ENCODE assay signal across 8 cellular contexts in the genomic region with DNA sequence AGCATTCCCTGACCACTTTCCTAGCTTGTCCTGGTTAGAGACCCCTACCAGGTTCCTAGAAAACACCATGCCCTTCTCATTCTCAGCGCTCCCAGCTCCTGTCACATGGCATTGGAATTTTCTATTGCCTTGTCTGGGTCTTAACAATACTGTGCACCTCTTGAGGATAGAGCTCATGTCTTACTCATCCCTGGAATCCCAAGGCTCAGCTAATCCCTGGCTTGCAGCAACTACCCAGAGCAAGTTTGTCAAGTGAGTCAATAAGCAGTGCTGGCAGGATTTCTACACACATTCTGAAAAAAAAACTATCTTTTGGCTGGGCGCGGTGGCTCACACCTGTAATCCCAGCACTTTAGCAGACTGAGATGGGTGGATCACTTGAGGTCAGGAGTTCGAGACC. TPM values are rescaled to one million over a fixed set of nuclear protein-coding genes. Genes with fewer than 3 reads are reported as not detected.
DNase-seq lines count a peak whose midpoint lies in the region; TF ChIP-seq lines count a peak whose summit lies in the region.
"Had no signal": no experiment of that assay in that cellular context is flagged by ENCODE, and none has a peak within 500 bp of the region (broad histone marks: within the 10 kb centered on the region; RNA-seq: fewer than 3 reads in every experiment).

No MANE protein-coding gene starts in this region.

- no peaks in the 10 kb centered on the region for H3K9me2 ChIP-seq in PC-9 (ENCODE audit: insufficient read depth)

- CTCF ChIA-PET in PC-9 (lab: Charles Lee): no interaction called here

- DNase-seq in GM04503 (ENCODE audit: low read depth) (peak; percentile 94), PC-9 (peak in 1 of 2 experiments; percentile 88), epithelial cell of prostate (ENCODE audit: low read depth, low spot score) (peak; percentile 94), renal cortical epithelial cell (ENCODE audit: low read depth) (peak; percentile 92), lower leg skin (ENCODE audit: low spot score in 2 of 2) (no peak), pons (ENCODE audit: low spot score) (no peak), NCI-H2107 treated with DMSO at 0.1 percent for 48 hours (lab: John Stamatoyannopoulos, UW; ENCODE audit: unreplicated experiment) (no peak)
- DNase-seq: NCI-H1105 treated with DMSO at 0.1 percent for 48 hours had no signal

- H3K4me2 ChIP-seq in PC-9: no peak overlapping the region

- no peaks in the 10 kb centered on the region for H3K79me2 ChIP-seq in PC-9 (ENCODE audit: low read depth)

- POLR2A ChIA-PET in PC-9 (lab: Charles Lee; ENCODE audit: unreplicated experiment): interaction anchor here (0.7 kb wide), 1 partner anchor 300 kb away, joined by 3 read pairs; no protein-coding TSS in a partner anchor

- intact Hi-C loops in PC-9 (cut with micrococcal nuclease; ENCODE audit: unreplicated experiment) (loop anchor here (10.0 kb wide), 1 partner anchor 626 kb away; no protein-coding TSS in a partner anchor), lower leg skin (cut with DNase I; ENCODE audit: low total_unique reads) (no loop called here)

- TF ChIP-seq CTCF in PC-9 (conservative IDR thresholded peaks at IDR 0.05): no peak
- no peak for TF ChIP-seq CTCF in lower leg skin (IDR thresholded peaks at IDR 0.05)

- H3K27ac ChIP-seq in PC-9 (peak overlapping the region; percentile 35), epithelial cell of prostate (peak overlapping the region; percentile 69)

- 58 to 65% methylated on average over 4 of the region's 4 CpGs for WGBS in lower leg skin, 2 donors

- TF ChIP-seq POLR2A in lower leg skin (IDR thresholded peaks at IDR 0.05): no peak

- peaks cover 9% of the 10 kb centered on the region for H3K4me1 ChIP-seq in PC-9 (replicated peaks; ENCODE audit: insufficient read depth)

- H2AFZ ChIP-seq in PC-9: no peak overlapping the region

- no peaks in the 10 kb centered on the region for H3K36me3 ChIP-seq in PC-9 (ENCODE audit: low read depth)

- H3K4me3 ChIP-seq in PC-9: no peak overlapping the region
- H3K4me3 ChIP-seq in lower leg skin (ENCODE audit: low read depth, poor library complexity, severe bottlenecking): no peak overlapping the region

- H4K20me1 ChIP-seq in PC-9 (ENCODE audit: insufficient read depth): no peaks in the 10 kb centered on the region

- no TSS peak for BruUV-seq in PC-9 (replicated peaks; lab: Mats Ljungman, UMichigan)

- H3F3A ChIP-seq in PC-9 (ENCODE audit: insufficient read depth, low read depth): peaks cover 14% of the 10 kb centered on the region; the same call in 1 of the 2 replicates

- H3K27me3 ChIP-seq in PC-9 (ENCODE audit: insufficient read depth, low read depth): no peaks in the 10 kb centered on the region

- H3K9me3 ChIP-seq in PC-9 (ENCODE audit: insufficient read depth, low read depth): no peaks in the 10 kb centered on the region

RNA-seq across cellular contexts. Expression of a gene that starts 11.7 kb away (rescaled TPM):
- total RNA-seq in PC-9 (2021) (110 and 144 TPM in 2 replicates), renal cortical epithelial cell (361 and 404 TPM in 2 replicates), lower leg skin (10 to 100 TPM; 35.7 to 70.7 (median 57.3) TPM)

RNA-seq across cellular contexts. Expression of a gene that starts 17.0 kb away (rescaled TPM):
- 4.8 and 5.3 TPM in 2 replicates for total RNA-seq in PC-9 (2021)
- total RNA-seq in renal cortical epithelial cell: 1.1 and 3.0 TPM in 2 replicates
- 10 to 100 TPM in 2 of 4 donors, 1 to 10 TPM in 2; 5.4 to 13.0 (median 10.6) TPM for total RNA-seq in lower leg skin

RNA-seq across cellular contexts. Expression of a gene that starts 24.8 kb away (rescaled TPM):
- total RNA-seq in PC-9 (2021) (15.4 and 18.3 TPM in 2 replicates), renal cortical epithelial cell (13.1 and 14.2 TPM in 2 replicates), lower leg skin (10 to 100 TPM in 3 of 4 donors, 1 to 10 TPM in 1; 9.1 to 22.7 (median 16.0) TPM)

Comparison
In these comparisons a context has a peak if more than half of its experiments do, and no peak if none do; other contexts are left out.
1. DNase-seq: peak in GM04503 (single experiment), epithelial cell of prostate (single experiment) and renal cortical epithelial cell (single experiment); none in lower leg skin (0 of 2), pons (single experiment) and NCI-H2107 treated with DMSO at 0.1 percent for 48 hours (single experiment).